Comparison of ENCODE assay signal across 21 cellular contexts in genomic region chr5:140297283-140297682, GRCh38. TPM values are rescaled to one million over a fixed set of nuclear protein-coding genes. Genes with fewer than 3 reads are reported as not detected.
A peak's percentile ranks its signal among the peaks of the same experiment; 100 is the strongest.
DNase-seq lines count a peak whose midpoint lies in the region; ATAC-seq and TF ChIP-seq lines count a peak whose summit lies in the region.
"Had no signal": no experiment of that assay in that cellular context is flagged by ENCODE, and none has a peak within 500 bp of the region (broad histone marks: within the 10 kb centered on the region; RNA-seq: fewer than 3 reads in every experiment).

No MANE protein-coding gene starts in this region.

- H3K27me3 ChIP-seq in heart right ventricle (no peaks in the 10 kb centered on the region), osteoblast (ENCODE audit: insufficient read depth, low read length) (no peaks in the 10 kb centered on the region), uterus (no peaks in the 10 kb centered on the region)
- H3K27me3 ChIP-seq: adrenal gland, cardiac muscle cell, foreskin keratinocyte, MG63, SJCRH30 had no signal

- H3K4me1 ChIP-seq in heart right ventricle, result peaks cover 2 to 93% (median 84%) of the 10 kb centered on the region in 9 donors
- H3K4me1 ChIP-seq in osteoblast (ENCODE audit: insufficient read depth, low read length), result peaks cover 53% of the 10 kb centered on the region
- peaks cover 0 to 18% of the 10 kb centered on the region in 2 donors for H3K4me1 ChIP-seq in uterus

- no peaks in the 10 kb centered on the region for H3K9me3 ChIP-seq in heart right ventricle
- H3K9me3 ChIP-seq in osteoblast (ENCODE audit: low read depth, low read length), result no peaks in the 10 kb centered on the region
- no peaks in the 10 kb centered on the region for H3K9me3 ChIP-seq in uterus
- H3K9me3 ChIP-seq: adrenal gland, MG63, SJCRH30 had no signal

- no peaks in the 10 kb centered on the region for H3K9me3 Mint-ChIP-seq in activated T-cell treated with anti-CD3 and anti-CD28 coated beads, Interleukin-2, amount 50 U/mL, for 4 hours
- no peaks in the 10 kb centered on the region for H3K9me3 Mint-ChIP-seq in activated T-cell treated with anti-CD3 and anti-CD28 coated beads, Interleukin-2, amount 50 U/mL, for 72 hours
- H3K9me3 Mint-ChIP-seq: activated CD4-positive, alpha-beta memory T cell treated with anti-CD3 and anti-CD28 coated beads, Interleukin-2, amount 10 ng/mL, durations not matched to agents 7 days and 5 days; T-helper 2 cell treated with Interferon-gamma antibody and Interleukin-4, amounts not matched to agents 5 μg/mL and 100 μg/mL, for 36 hours had no signal

- H3K4me3 ChIP-seq in heart right ventricle (no peak overlapping the region), osteoblast (ENCODE audit: insufficient read depth, low read length) (no peak overlapping the region), uterus (no peak overlapping the region)
- H3K4me3 ChIP-seq: adrenal gland, cardiac muscle cell, MG63, SJCRH30 had no signal

- H3K36me3 Mint-ChIP-seq in activated T-cell treated with anti-CD3 and anti-CD28 coated beads, Interleukin-2, amount 50 U/mL, for 4 hours (ENCODE audit: insufficient read depth), result peaks cover 12% of the 10 kb centered on the region
- peaks cover 2 to 9% of the 10 kb centered on the region in 2 donors for H3K36me3 Mint-ChIP-seq in activated T-cell treated with anti-CD3 and anti-CD28 coated beads, Interleukin-2, amount 50 U/mL, for 72 hours (ENCODE audit: insufficient read depth in 2 of 2)

- no peak overlapping the region for H3K27ac Mint-ChIP-seq in activated T-cell treated with anti-CD3 and anti-CD28 coated beads, Interleukin-2, amount 50 U/mL, for 72 hours
- H3K27ac Mint-ChIP-seq: activated CD4-positive, alpha-beta memory T cell treated with anti-CD3 and anti-CD28 coated beads, Interleukin-2, amount 10 ng/mL, durations not matched to agents 7 days and 5 days; T-helper 2 cell treated with Interferon-gamma antibody and Interleukin-4, amounts not matched to agents 5 μg/mL and 100 μg/mL, for 36 hours had no signal

- H3K4me1 Mint-ChIP-seq in activated T-cell treated with anti-CD3 and anti-CD28 coated beads, Interleukin-2, amount 50 U/mL, for 4 hours (ENCODE audit: low read depth), result peaks cover 57% of the 10 kb centered on the region
- H3K4me1 Mint-ChIP-seq in activated T-cell treated with anti-CD3 and anti-CD28 coated beads, Interleukin-2, amount 50 U/mL, for 72 hours (ENCODE audit: low read depth), result peaks cover 77% of the 10 kb centered on the region

- no peaks in the 10 kb centered on the region for H4K20me1 ChIP-seq in osteoblast (ENCODE audit: insufficient read depth, low read length)

- TF ChIP-seq CTCF in heart right ventricle (IDR thresholded peaks at IDR 0.05) (no peak), osteoblast (IDR thresholded peaks at IDR 0.05; ENCODE audit: extremely low read depth, low read depth, low read length) (no peak), uterus (IDR thresholded peaks at IDR 0.05) (no peak)

- no peak overlapping the region for H3K4me2 ChIP-seq in osteoblast (ENCODE audit: insufficient read depth, low read length)

- peaks cover 64% of the 10 kb centered on the region for H3K79me2 ChIP-seq in osteoblast (ENCODE audit: insufficient read depth, low read length)

- H2AFZ ChIP-seq in osteoblast (ENCODE audit: low read length), result no peak overlapping the region

- TF ChIP-seq POLR2A in uterus (IDR thresholded peaks at IDR 0.05), result no peak

- peak in 2 of 8 donors; percentile 46 to 50 for ATAC-seq in heart right ventricle
- no peak for ATAC-seq in left cardiac atrium
- ATAC-seq in activated T-cell treated with anti-CD3 and anti-CD28 coated beads, Interleukin-2, amount 50 U/mL, for 4 hours, result no peak
- ATAC-seq in activated T-cell treated with anti-CD3 and anti-CD28 coated beads, Interleukin-2, amount 50 U/mL, for 72 hours (replicated peaks in 1 of 2), result no peak

- H3K27ac ChIP-seq in heart right ventricle (peak overlapping the region in 8 of 10 donors; percentile 13 to 88 (median 70)), epithelial cell of prostate (peak overlapping the region; percentile 61), osteoblast (ENCODE audit: low read depth, low read length) (peak overlapping the region; percentile 83), uterus (peak overlapping the region; percentile 68 to 75)
- H3K27ac ChIP-seq: adrenal gland, foreskin keratinocyte, SJCRH30 had no signal

- H3K36me3 ChIP-seq in heart right ventricle, result peaks cover 0 to 26% (median 12%) of the 10 kb centered on the region in 9 donors
- no peaks in the 10 kb centered on the region for H3K36me3 ChIP-seq in osteoblast (ENCODE audit: insufficient read depth, low read length)
- no peaks in the 10 kb centered on the region for H3K36me3 ChIP-seq in uterus

- 43 to 47% methylated on average over 5 of the region's 5 CpGs for WGBS in heart right ventricle, 2 donors

- no peak overlapping the region for H3K4me3 Mint-ChIP-seq in activated T-cell treated with anti-CD3 and anti-CD28 coated beads, Interleukin-2, amount 50 U/mL, for 4 hours
- H3K4me3 Mint-ChIP-seq in activated T-cell treated with anti-CD3 and anti-CD28 coated beads, Interleukin-2, amount 50 U/mL, for 72 hours, result no peak overlapping the region
- H3K4me3 Mint-ChIP-seq: activated CD4-positive, alpha-beta memory T cell treated with anti-CD3 and anti-CD28 coated beads, Interleukin-2, amount 10 ng/mL, durations not matched to agents 7 days and 5 days; T-helper 2 cell treated with Interferon-gamma antibody and Interleukin-4, amounts not matched to agents 5 μg/mL and 100 μg/mL, for 36 hours had no signal

- intact Hi-C loops in heart right ventricle (cut with DNase I), result loop anchor here in 6 of 10 donors (5.0 to 10.0 kb wide), 6 partner anchors 35 to 50 kb away; partner anchors contain the start of gene HBEGF (in 3 of the 6)
- intact Hi-C loops in left cardiac atrium (cut with DNase I), result loop anchor here (10.0 kb wide), 1 partner anchor 48 kb away; the partner anchor contains the start of gene HBEGF (in 2 of the 2)
- intact Hi-C loops in uterus (cut with DNase I; ENCODE audit: low total_unique reads), result no loop called here

- H3K27me3 Mint-ChIP-seq in activated T-cell treated with anti-CD3 and anti-CD28 coated beads, Interleukin-2, amount 50 U/mL, for 4 hours (ENCODE audit: low read depth), result no peaks in the 10 kb centered on the region
- no peaks in the 10 kb centered on the region for H3K27me3 Mint-ChIP-seq in activated T-cell treated with anti-CD3 and anti-CD28 coated beads, Interleukin-2, amount 50 U/mL, for 72 hours (ENCODE audit: low read depth)
- H3K27me3 Mint-ChIP-seq: activated CD4-positive, alpha-beta memory T cell treated with anti-CD3 and anti-CD28 coated beads, Interleukin-2, amount 10 ng/mL, durations not matched to agents 7 days and 5 days; progenitor cell of endocrine pancreas had no signal

- no peak for DNase-seq in heart right ventricle
- DNase-seq in left cardiac atrium, result no peak
- DNase-seq in epithelial cell of prostate (ENCODE audit: low read depth, low spot score), result no peak
- no peak for DNase-seq in osteoblast (ENCODE audit: insufficient read length, low spot score, missing footprints)
- DNase-seq in uterus, result no peak
- no peak for DNase-seq in activated T-cell treated with anti-CD3 and anti-CD28 coated beads, Interleukin-2, amount 50 U/mL, for 4 hours
- no peak for DNase-seq in SHP77 (lab: John Stamatoyannopoulos, UW)
- DNase-seq in activated T-cell treated with anti-CD3 and anti-CD28 coated beads, Interleukin-2, amount 50 U/mL, for 72 hours, result no peak
- DNase-seq: activated CD4-positive, alpha-beta memory T cell treated with anti-CD3 and anti-CD28 coated beads, Interleukin-2, amount 10 ng/mL, durations not matched to agents 7 days and 5 days; activated T-cell treated with anti-CD3 and anti-CD28 coated beads for 4 hours; adrenal gland; C1 segment of cervical spinal cord; foreskin keratinocyte; islet precursor cell; mesendoderm; MG63; NCI-H2171 treated with DMSO at 0.1 percent for 48 hours; SJCRH30 had no signal

RNA-seq across cellular contexts. Expression of gene PFDN1, which starts 5.6 kb away (rescaled TPM):
- total RNA-seq in heart right ventricle, result 10 to 100 TPM; 56.8 to 94.0 (median 77.0) TPM
- polyA plus RNA-seq in heart right ventricle, result 100 to 1,000 TPM in 1 of 2 donors, 10 to 100 TPM in 1; 95.1 to 100 TPM
- 10 to 100 TPM; 49.1 to 54.7 TPM for total RNA-seq in left cardiac atrium
- total RNA-seq in osteoblast, result 58.3 and 65.9 TPM in 2 replicates
- 100 to 1,000 TPM in 1 of 4 donors, 10 to 100 TPM in 3; 42.7 to 102 (median 70.9) TPM for total RNA-seq in uterus
- 10 to 100 TPM; 54.1 to 58.8 (median 55.7) TPM for total RNA-seq in activated T-cell treated with anti-CD3 and anti-CD28 coated beads, Interleukin-2, amount 50 U/mL, for 4 hours
- total RNA-seq in activated T-cell treated with anti-CD3 and anti-CD28 coated beads, Interleukin-2, amount 50 U/mL, for 72 hours, result 10 to 100 TPM; 56.3 to 57.9 TPM

RNA-seq across cellular contexts. Expression of gene HBEGF, which starts 49.1 kb away (rescaled TPM):
- total RNA-seq in heart right ventricle, result 100 to 1,000 TPM in 2 of 10 donors, 10 to 100 TPM in 8; 18.5 to 121 (median 33.3) TPM
- polyA plus RNA-seq in heart right ventricle, result 10 to 100 TPM; 14.6 to 33.5 TPM
- total RNA-seq in left cardiac atrium, result 10 to 100 TPM; 12.9 to 18.3 TPM
- total RNA-seq in osteoblast, result 1.8 and 2.5 TPM in 2 replicates
- total RNA-seq in uterus, result 10 to 100 TPM in 2 of 4 donors, 1 to 10 TPM in 1, under 1 TPM in 1; 0.77 to 24.4 (median 8.4) TPM
- total RNA-seq in activated T-cell treated with anti-CD3 and anti-CD28 coated beads, Interleukin-2, amount 50 U/mL, for 4 hours, result 1 to 10 TPM; 3.8 to 5.2 (median 4.0) TPM
- 10 to 100 TPM in 1 of 2 donors, 1 to 10 TPM in 1; 9.6 to 13.6 TPM for total RNA-seq in activated T-cell treated with anti-CD3 and anti-CD28 coated beads, Interleukin-2, amount 50 U/mL, for 72 hours
